19 cellular contexts compared by ENCODE assay signal in genomic region chr3:164332856-164333802, GRCh38.
A peak's percentile ranks its signal among the peaks of the same experiment; 100 is the strongest.
DNase-seq lines count a peak whose midpoint lies in the region; ATAC-seq, FAIRE-seq and TF ChIP-seq lines count a peak whose summit lies in the region.
"Had no signal": no experiment of that assay in that cellular context is flagged by ENCODE, and none has a peak within 500 bp of the region (broad histone marks: within the 10 kb centered on the region; RNA-seq: fewer than 3 reads in every experiment).

No MANE protein-coding gene starts in this region.

- peaks cover 2% of the 10 kb centered on the region for H3K9me3 Mint-ChIP-seq in activated naive CD8-positive, alpha-beta T cell treated with anti-CD3 and anti-CD28 coated beads for 36 hours
- H3K9me3 Mint-ChIP-seq: memory B cell had no signal

- H3K27ac ChIP-seq in liver (ENCODE audit: low read depth in 1 of 2, low read length in 2 of 2), result no peak overlapping the region
- no peak overlapping the region for H3K27ac ChIP-seq in HepG2 (ENCODE audit: extremely low read length, insufficient read depth, low read length)
- peak overlapping the region; percentile 89 for H3K27ac ChIP-seq in mesodermal cell (ENCODE audit: low read depth, low read length, severe bottlenecking)
- H3K27ac ChIP-seq: body of pancreas, epithelial cell of prostate, KMS-11, tibial nerve had no signal

- FAIRE-seq in HepG2 (lab: Jason Lieb, UNC), result no peak

- H3K9me3 ChIP-seq in liver (ENCODE audit: control insufficient read depth in 4 of 4, low read length in 3 of 4) (no peaks in the 10 kb centered on the region), HepG2 (ENCODE audit: low read length) (no peaks in the 10 kb centered on the region), mesodermal cell (ENCODE audit: control insufficient read depth, low read length) (no peaks in the 10 kb centered on the region)
- H3K9me3 ChIP-seq: body of pancreas, tibial nerve had no signal

- POLR2A ChIA-PET in HepG2 (lab: Yijun Ruan, JAX), result no interaction called here

- TF ChIP-seq CTCF in liver (IDR thresholded peaks at IDR 0.05; ENCODE audit: low read depth, low read length, missing input control) (no peak), HepG2 (CRISPR knock-in tag; IDR thresholded peaks at IDR 0.05) (no peak)

- no peak for DNase-seq in HepG2 (ENCODE audit: low spot score)
- peak; percentile 55 for DNase-seq in ecto neural progenitor cell (ENCODE audit: low spot score)
- DNase-seq in cerebellar nuclear complex (lab: John Stamatoyannopoulos, UW), result no peak
- DNase-seq in activated naive CD8-positive, alpha-beta T cell treated with anti-CD3 and anti-CD28 coated beads for 36 hours, result no peak
- no peak for DNase-seq in inferior parietal cortex (ENCODE audit: extremely low spot score)
- DNase-seq in activated T-cell treated with anti-CD3 and anti-CD28 coated beads, Interleukin-2, amount 50 U/mL, for 48 hours, result no peak
- DNase-seq: activated CD4-positive, alpha-beta T cell treated with anti-CD3 and anti-CD28 coated beads for 1 hour; activated T-cell treated with anti-CD3 and anti-CD28 coated beads, Interleukin-2, amount 50 U/mL, for 72 hours; body of pancreas; COR-L47; NCI-H187 treated with DMSO at 0.1 percent for 48 hours; OCI-M1; stimulated activated CD8-positive, alpha-beta memory T cell treated with anti-CD3 and anti-CD28 coated beads, Interleukin-4, amount 100 ng/mL, for 48 hours had no signal

- no peak overlapping the region for H3K27ac Mint-ChIP-seq in activated naive CD8-positive, alpha-beta T cell treated with anti-CD3 and anti-CD28 coated beads for 36 hours
- H3K27ac Mint-ChIP-seq: activated T-cell treated with anti-CD3 and anti-CD28 coated beads, Interleukin-2, amount 50 U/mL, for 72 hours; memory B cell had no signal

- no peak for ATAC-seq in HepG2
- ATAC-seq: activated T-cell treated with anti-CD3 and anti-CD28 coated beads, Interleukin-2, amount 50 U/mL, for 72 hours; body of pancreas had no signal

- H2AFZ ChIP-seq in HepG2 (ENCODE audit: low read length), result no peak overlapping the region

- CTCF ChIA-PET in HepG2 (lab: Yijun Ruan, JAX; ENCODE audit: low intra/inter-chr PET ratio, low total read pairs), result no interaction called here

- in situ Hi-C loops in HepG2 (cut with HindIII; ENCODE audit: extremely low pct_ligation_motif_present, low pct_unique_long_range_greater_than_20kb), result no loop called here

- no peaks in the 10 kb centered on the region for H3K27me3 ChIP-seq in liver (ENCODE audit: control insufficient read depth in 4 of 4, insufficient read depth in 4 of 4, low read length in 3 of 4)
- no peaks in the 10 kb centered on the region for H3K27me3 ChIP-seq in HepG2 (ENCODE audit: control insufficient read depth in 1 of 2, insufficient read depth in 2 of 2, low read length in 2 of 2)
- H3K27me3 ChIP-seq: body of pancreas, tibial nerve had no signal

- no peaks in the 10 kb centered on the region for H3K4me1 ChIP-seq in liver (ENCODE audit: control insufficient read depth in 4 of 4, insufficient read depth in 4 of 4, low read length in 3 of 4)
- no peaks in the 10 kb centered on the region for H3K4me1 ChIP-seq in HepG2 (ENCODE audit: insufficient read depth, low read length)
- H3K4me1 ChIP-seq in mesodermal cell (ENCODE audit: control insufficient read depth, insufficient read depth, low read length, poor library complexity, severe bottlenecking), result peaks cover 5% of the 10 kb centered on the region
- H3K4me1 ChIP-seq: body of pancreas, tibial nerve had no signal

- no peak overlapping the region for H3K9ac ChIP-seq in liver (ENCODE audit: low read depth in 1 of 2, low read length in 2 of 2)
- H3K9ac ChIP-seq in HepG2 (ENCODE audit: insufficient read depth, low read depth, low read length), result no peak overlapping the region
- H3K9ac ChIP-seq: KMS-11 had no signal

- H3K36me3 Mint-ChIP-seq in activated naive CD8-positive, alpha-beta T cell treated with anti-CD3 and anti-CD28 coated beads for 36 hours, result no peaks in the 10 kb centered on the region
- H3K36me3 Mint-ChIP-seq: memory B cell had no signal

- TF ChIP-seq RAD21 in liver (IDR thresholded peaks at IDR 0.05) (peak in 1 of 2 donors; percentile 5), HepG2 (CRISPR knock-in tag; IDR thresholded peaks at IDR 0.05) (no peak)

- no peaks in the 10 kb centered on the region for H3K27me3 Mint-ChIP-seq in activated naive CD8-positive, alpha-beta T cell treated with anti-CD3 and anti-CD28 coated beads for 36 hours
- H3K27me3 Mint-ChIP-seq: memory B cell had no signal

- H3K4me1 Mint-ChIP-seq in activated naive CD8-positive, alpha-beta T cell treated with anti-CD3 and anti-CD28 coated beads for 36 hours, result no peaks in the 10 kb centered on the region
- H3K4me1 Mint-ChIP-seq: memory B cell had no signal

- no peaks in the 10 kb centered on the region for H3K79me2 ChIP-seq in HepG2 (ENCODE audit: insufficient read depth, low read length)

- no peak for TF ChIP-seq POLR2A in HepG2 (IDR thresholded peaks at IDR 0.05; ENCODE audit: insufficient read depth in 1 of 2, low read depth in 2 of 2, low read length in 2 of 2)

- H3K4me3 Mint-ChIP-seq in activated naive CD8-positive, alpha-beta T cell treated with anti-CD3 and anti-CD28 coated beads for 36 hours, result no peak overlapping the region
- H3K4me3 Mint-ChIP-seq: activated T-cell treated with anti-CD3 and anti-CD28 coated beads, Interleukin-2, amount 50 U/mL, for 72 hours; memory B cell had no signal

- H4K20me1 ChIP-seq in HepG2 (ENCODE audit: insufficient read depth, low read length), result no peaks in the 10 kb centered on the region

- TF ChIP-seq EP300 in HepG2 (IDR thresholded peaks at IDR 0.05; ENCODE audit: low read depth in 2 of 2, low read length in 2 of 2) (no peak), HepG2 (CRISPR knock-in tag; IDR thresholded peaks at IDR 0.05; ENCODE audit: borderline replicate concordance) (no peak)

- WGBS in liver, result 42% methylated on average over 10 of the region's 10 CpGs
- 3% methylated on average over 10 of the region's 10 CpGs for WGBS in HepG2 (ENCODE audit: low lambda C conversion rate)
- whole genome bisulfite sequencing in mesodermal cell (ENCODE audit: insufficient coverage in 2 of 2), 2 experiments, result 33 to 35% methylated on average over 3 to 4 of the region's 10 CpGs

- no peak overlapping the region for H3K4me2 ChIP-seq in HepG2 (ENCODE audit: low read depth, low read length)
- H3K4me2 ChIP-seq: KMS-11 had no signal

- intact Hi-C loops in HepG2 (cut with micrococcal nuclease; ENCODE audit: unreplicated experiment), result no loop called here

- H3K36me3 ChIP-seq in liver (ENCODE audit: control insufficient read depth in 4 of 4, insufficient read depth in 3 of 4, low read depth in 1 of 4, low read length in 3 of 4) (no peaks in the 10 kb centered on the region), HepG2 (replicated peaks in 1 of 2; ENCODE audit: control insufficient read depth in 1 of 2, insufficient read depth in 2 of 2, low read length in 2 of 2) (no peaks in the 10 kb centered on the region), mesodermal cell (ENCODE audit: control insufficient read depth, insufficient read depth, low read length) (no peaks in the 10 kb centered on the region)
- H3K36me3 ChIP-seq: tibial nerve had no signal

- BruUV-seq in HepG2 (replicated peaks; lab: Mats Ljungman, UMichigan), result no TSS peak

- H3K4me3 ChIP-seq in liver (ENCODE audit: low read depth in 1 of 3, low read length in 3 of 3) (no peak overlapping the region), HepG2 (replicated peaks in 1 of 3; ENCODE audit: insufficient read depth in 1 of 3, low read depth in 2 of 3, low read length in 3 of 3) (no peak overlapping the region), mesodermal cell (ENCODE audit: extremely low read depth, insufficient read depth, low read length, poor library complexity, severe bottlenecking) (no peak overlapping the region)
- H3K4me3 ChIP-seq: body of pancreas, tibial nerve had no signal

TF ChIP-seq in liver, 16 proteins besides CTCF, POLR2A, EP300 and RAD21 (continues in another document):
- peak; percentile 80 for TF ChIP-seq NR2F2 (IDR thresholded peaks at IDR 0.05)

TF ChIP-seq in HepG2, 621 proteins besides CTCF, POLR2A, EP300 and RAD21 (continues in another document):
- TF ChIP-seq AKNA (CRISPR knock-in tag; IDR thresholded peaks at IDR 0.05; ENCODE audit: borderline replicate concordance), result no peak
- TF ChIP-seq ZFAT (CRISPR knock-in tag; conservative IDR thresholded peaks at IDR 0.05), result no peak
- no peak for TF ChIP-seq KLF12 (CRISPR knock-in tag; IDR thresholded peaks at IDR 0.05; ENCODE audit: borderline replicate concordance)
- no peak for TF ChIP-seq POLR2G (IDR thresholded peaks at IDR 0.05; ENCODE audit: low read depth, low read length)
- TF ChIP-seq HES4 (CRISPR knock-in tag; IDR thresholded peaks at IDR 0.05; ENCODE audit: borderline replicate concordance), result no peak
- TF ChIP-seq ZNF343 (CRISPR knock-in tag; IDR thresholded peaks at IDR 0.05), result no peak
